ENCODE assay signal across 1 cellular context in the genomic region with DNA sequence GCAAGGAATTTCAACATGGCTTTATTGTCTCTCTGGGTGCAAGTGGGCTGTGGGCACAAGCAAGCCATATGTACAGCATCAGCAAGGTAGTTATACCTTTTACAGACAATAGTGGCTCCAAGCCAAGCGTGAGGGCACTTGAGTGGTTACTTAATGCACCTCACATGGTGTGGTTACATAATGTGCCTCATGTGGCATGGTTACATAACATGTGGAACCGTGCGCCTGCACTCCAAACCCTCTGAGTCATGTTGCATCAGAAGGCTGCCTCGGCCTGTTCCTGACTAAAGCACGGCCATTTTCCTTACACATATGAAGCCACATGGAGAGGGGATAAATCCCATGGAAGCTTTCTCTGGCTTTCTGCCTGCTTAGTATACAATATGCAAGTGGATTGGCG.
TF ChIP-seq lines count a peak whose summit lies in the region.

No MANE protein-coding gene starts in this region.

TF ChIP-seq in HepG2, 621 proteins besides CTCF, POLR2A, EP300 and RAD21 (continued from another document and continues in another):
- TF ChIP-seq, protein P1, sequence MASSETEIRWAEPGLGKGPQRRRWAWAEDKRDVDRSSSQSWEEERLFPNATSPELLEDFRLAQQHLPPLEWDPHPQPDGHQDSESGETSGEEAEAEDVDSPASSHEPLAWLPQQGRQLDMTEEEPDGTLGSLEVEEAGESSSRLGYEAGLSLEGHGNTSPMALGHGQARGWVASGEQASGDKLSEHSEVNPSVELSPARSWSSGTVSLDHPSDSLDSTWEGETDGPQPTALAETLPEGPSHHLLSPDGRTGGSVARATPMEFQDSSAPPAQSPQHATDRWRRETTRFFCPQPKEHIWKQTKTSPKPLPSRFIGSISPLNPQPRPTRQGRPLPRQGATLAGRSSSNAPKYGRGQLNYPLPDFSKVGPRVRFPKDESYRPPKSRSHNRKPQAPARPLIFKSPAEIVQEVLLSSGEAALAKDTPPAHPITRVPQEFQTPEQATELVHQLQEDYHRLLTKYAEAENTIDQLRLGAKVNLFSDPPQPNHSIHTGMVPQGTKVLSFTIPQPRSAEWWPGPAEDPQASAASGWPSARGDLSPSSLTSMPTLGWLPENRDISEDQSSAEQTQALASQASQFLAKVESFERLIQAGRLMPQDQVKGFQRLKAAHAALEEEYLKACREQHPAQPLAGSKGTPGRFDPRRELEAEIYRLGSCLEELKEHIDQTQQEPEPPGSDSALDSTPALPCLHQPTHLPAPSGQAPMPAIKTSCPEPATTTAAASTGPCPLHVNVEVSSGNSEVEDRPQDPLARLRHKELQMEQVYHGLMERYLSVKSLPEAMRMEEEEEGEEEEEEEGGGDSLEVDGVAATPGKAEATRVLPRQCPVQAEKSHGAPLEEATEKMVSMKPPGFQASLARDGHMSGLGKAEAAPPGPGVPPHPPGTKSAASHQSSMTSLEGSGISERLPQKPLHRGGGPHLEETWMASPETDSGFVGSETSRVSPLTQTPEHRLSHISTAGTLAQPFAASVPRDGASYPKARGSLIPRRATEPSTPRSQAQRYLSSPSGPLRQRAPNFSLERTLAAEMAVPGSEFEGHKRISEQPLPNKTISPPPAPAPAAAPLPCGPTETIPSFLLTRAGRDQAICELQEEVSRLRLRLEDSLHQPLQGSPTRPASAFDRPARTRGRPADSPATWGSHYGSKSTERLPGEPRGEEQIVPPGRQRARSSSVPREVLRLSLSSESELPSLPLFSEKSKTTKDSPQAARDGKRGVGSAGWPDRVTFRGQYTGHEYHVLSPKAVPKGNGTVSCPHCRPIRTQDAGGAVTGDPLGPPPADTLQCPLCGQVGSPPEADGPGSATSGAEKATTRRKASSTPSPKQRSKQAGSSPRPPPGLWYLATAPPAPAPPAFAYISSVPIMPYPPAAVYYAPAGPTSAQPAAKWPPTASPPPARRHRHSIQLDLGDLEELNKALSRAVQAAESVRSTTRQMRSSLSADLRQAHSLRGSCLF (CRISPR knock-in tag; IDR thresholded peaks at IDR 0.05; ENCODE audit: borderline replicate concordance) = no peak
- TF ChIP-seq ZBTB7A (CRISPR knock-in tag; IDR thresholded peaks at IDR 0.05) (peak; percentile 47; the same call in 1 of the 2 replicates), TSC22D2 (CRISPR knock-in tag; IDR thresholded peaks at IDR 0.05; ENCODE audit: borderline replicate concordance) (no peak), ZMYM3 (CRISPR knock-in tag; IDR thresholded peaks at IDR 0.05) (no peak), ARNT2 (CRISPR knock-in tag; IDR thresholded peaks at IDR 0.05; ENCODE audit: low read depth) (no peak), ZMYM4 (CRISPR knock-in tag; IDR thresholded peaks at IDR 0.05) (peak; percentile 43), MXI1 (IDR thresholded peaks at IDR 0.05; ENCODE audit: borderline replicate concordance, low read depth, low read length) (no peak), EZH2 (conservative IDR thresholded peaks at IDR 0.05; ENCODE audit: low read depth, low read length) (no peak), ZNF883 (CRISPR knock-in tag; IDR thresholded peaks at IDR 0.05; ENCODE audit: not compliant biosample characterization) (no peak), TRIM24 (CRISPR knock-in tag; IDR thresholded peaks at IDR 0.05) (0 out of 2 replicates have a peak, but pooled peaks have one; percentile 58)
- TF ChIP-seq, protein P2, sequence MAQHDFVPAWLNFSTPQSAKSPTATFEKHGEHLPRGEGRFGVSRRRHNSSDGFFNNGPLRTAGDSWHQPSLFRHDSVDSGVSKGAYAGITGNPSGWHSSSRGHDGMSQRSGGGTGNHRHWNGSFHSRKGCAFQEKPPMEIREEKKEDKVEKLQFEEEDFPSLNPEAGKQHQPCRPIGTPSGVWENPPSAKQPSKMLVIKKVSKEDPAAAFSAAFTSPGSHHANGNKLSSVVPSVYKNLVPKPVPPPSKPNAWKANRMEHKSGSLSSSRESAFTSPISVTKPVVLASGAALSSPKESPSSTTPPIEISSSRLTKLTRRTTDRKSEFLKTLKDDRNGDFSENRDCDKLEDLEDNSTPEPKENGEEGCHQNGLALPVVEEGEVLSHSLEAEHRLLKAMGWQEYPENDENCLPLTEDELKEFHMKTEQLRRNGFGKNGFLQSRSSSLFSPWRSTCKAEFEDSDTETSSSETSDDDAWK (CRISPR knock-in tag; IDR thresholded peaks at IDR 0.05) = no peak
- TF ChIP-seq, protein P3, sequence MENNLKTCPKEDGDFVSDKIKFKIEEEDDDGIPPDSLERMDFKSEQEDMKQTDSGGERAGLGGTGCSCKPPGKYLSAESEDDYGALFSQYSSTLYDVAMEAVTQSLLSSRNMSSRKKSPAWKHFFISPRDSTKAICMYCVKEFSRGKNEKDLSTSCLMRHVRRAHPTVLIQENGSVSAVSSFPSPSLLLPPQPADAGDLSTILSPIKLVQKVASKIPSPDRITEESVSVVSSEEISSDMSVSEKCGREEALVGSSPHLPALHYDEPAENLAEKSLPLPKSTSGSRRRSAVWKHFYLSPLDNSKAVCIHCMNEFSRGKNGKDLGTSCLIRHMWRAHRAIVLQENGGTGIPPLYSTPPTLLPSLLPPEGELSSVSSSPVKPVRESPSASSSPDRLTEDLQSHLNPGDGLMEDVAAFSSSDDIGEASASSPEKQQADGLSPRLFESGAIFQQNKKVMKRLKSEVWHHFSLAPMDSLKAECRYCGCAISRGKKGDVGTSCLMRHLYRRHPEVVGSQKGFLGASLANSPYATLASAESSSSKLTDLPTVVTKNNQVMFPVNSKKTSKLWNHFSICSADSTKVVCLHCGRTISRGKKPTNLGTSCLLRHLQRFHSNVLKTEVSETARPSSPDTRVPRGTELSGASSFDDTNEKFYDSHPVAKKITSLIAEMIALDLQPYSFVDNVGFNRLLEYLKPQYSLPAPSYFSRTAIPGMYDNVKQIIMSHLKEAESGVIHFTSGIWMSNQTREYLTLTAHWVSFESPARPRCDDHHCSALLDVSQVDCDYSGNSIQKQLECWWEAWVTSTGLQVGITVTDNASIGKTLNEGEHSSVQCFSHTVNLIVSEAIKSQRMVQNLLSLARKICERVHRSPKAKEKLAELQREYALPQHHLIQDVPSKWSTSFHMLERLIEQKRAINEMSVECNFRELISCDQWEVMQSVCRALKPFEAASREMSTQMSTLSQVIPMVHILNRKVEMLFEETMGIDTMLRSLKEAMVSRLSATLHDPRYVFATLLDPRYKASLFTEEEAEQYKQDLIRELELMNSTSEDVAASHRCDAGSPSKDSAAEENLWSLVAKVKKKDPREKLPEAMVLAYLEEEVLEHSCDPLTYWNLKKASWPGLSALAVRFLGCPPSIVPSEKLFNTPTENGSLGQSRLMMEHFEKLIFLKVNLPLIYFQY (CRISPR knock-in tag; IDR thresholded peaks at IDR 0.05; ENCODE audit: borderline replicate concordance) = no peak
- TF ChIP-seq, protein P4, sequence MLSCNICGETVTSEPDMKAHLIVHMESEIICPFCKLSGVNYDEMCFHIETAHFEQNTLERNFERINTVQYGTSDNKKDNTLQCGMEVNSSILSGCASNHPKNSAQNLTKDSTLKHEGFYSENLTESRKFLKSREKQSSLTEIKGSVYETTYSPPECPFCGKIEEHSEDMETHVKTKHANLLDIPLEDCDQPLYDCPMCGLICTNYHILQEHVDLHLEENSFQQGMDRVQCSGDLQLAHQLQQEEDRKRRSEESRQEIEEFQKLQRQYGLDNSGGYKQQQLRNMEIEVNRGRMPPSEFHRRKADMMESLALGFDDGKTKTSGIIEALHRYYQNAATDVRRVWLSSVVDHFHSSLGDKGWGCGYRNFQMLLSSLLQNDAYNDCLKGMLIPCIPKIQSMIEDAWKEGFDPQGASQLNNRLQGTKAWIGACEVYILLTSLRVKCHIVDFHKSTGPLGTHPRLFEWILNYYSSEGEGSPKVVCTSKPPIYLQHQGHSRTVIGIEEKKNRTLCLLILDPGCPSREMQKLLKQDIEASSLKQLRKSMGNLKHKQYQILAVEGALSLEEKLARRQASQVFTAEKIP (CRISPR knock-in tag; IDR thresholded peaks at IDR 0.05; ENCODE audit: borderline replicate concordance) = no peak
- TF ChIP-seq, protein P5, sequence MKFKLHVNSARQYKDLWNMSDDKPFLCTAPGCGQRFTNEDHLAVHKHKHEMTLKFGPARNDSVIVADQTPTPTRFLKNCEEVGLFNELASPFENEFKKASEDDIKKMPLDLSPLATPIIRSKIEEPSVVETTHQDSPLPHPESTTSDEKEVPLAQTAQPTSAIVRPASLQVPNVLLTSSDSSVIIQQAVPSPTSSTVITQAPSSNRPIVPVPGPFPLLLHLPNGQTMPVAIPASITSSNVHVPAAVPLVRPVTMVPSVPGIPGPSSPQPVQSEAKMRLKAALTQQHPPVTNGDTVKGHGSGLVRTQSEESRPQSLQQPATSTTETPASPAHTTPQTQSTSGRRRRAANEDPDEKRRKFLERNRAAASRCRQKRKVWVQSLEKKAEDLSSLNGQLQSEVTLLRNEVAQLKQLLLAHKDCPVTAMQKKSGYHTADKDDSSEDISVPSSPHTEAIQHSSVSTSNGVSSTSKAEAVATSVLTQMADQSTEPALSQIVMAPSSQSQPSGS (CRISPR knock-in tag; IDR thresholded peaks at IDR 0.05) = no peak
- TF ChIP-seq, protein P6, sequence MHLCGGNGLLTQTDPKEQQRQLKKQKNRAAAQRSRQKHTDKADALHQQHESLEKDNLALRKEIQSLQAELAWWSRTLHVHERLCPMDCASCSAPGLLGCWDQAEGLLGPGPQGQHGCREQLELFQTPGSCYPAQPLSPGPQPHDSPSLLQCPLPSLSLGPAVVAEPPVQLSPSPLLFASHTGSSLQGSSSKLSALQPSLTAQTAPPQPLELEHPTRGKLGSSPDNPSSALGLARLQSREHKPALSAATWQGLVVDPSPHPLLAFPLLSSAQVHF (CRISPR knock-in tag; IDR thresholded peaks at IDR 0.05) = no peak
- TF ChIP-seq, protein P7, sequence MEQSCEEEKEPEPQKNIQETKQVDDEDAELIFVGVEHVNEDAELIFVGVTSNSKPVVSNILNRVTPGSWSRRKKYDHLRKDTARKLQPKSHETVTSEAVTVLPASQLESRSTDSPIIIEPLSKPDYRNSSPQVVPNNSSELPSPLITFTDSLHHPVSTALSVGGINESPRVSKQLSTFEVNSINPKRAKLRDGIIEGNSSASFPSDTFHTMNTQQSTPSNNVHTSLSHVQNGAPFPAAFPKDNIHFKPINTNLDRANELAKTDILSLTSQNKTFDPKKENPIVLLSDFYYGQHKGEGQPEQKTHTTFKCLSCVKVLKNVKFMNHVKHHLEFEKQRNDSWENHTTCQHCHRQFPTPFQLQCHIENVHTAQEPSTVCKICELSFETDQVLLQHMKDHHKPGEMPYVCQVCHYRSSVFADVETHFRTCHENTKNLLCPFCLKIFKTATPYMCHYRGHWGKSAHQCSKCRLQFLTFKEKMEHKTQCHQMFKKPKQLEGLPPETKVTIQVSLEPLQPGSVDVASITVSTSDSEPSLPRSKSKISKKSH (CRISPR knock-in tag; IDR thresholded peaks at IDR 0.05; ENCODE audit: borderline replicate concordance) = no peak
- TF ChIP-seq, protein P8, sequence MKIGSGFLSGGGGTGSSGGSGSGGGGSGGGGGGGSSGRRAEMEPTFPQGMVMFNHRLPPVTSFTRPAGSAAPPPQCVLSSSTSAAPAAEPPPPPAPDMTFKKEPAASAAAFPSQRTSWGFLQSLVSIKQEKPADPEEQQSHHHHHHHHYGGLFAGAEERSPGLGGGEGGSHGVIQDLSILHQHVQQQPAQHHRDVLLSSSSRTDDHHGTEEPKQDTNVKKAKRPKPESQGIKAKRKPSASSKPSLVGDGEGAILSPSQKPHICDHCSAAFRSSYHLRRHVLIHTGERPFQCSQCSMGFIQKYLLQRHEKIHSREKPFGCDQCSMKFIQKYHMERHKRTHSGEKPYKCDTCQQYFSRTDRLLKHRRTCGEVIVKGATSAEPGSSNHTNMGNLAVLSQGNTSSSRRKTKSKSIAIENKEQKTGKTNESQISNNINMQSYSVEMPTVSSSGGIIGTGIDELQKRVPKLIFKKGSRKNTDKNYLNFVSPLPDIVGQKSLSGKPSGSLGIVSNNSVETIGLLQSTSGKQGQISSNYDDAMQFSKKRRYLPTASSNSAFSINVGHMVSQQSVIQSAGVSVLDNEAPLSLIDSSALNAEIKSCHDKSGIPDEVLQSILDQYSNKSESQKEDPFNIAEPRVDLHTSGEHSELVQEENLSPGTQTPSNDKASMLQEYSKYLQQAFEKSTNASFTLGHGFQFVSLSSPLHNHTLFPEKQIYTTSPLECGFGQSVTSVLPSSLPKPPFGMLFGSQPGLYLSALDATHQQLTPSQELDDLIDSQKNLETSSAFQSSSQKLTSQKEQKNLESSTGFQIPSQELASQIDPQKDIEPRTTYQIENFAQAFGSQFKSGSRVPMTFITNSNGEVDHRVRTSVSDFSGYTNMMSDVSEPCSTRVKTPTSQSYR (CRISPR knock-in tag; IDR thresholded peaks at IDR 0.05; ENCODE audit: borderline replicate concordance) = no peak
- TF ChIP-seq, protein P9, sequence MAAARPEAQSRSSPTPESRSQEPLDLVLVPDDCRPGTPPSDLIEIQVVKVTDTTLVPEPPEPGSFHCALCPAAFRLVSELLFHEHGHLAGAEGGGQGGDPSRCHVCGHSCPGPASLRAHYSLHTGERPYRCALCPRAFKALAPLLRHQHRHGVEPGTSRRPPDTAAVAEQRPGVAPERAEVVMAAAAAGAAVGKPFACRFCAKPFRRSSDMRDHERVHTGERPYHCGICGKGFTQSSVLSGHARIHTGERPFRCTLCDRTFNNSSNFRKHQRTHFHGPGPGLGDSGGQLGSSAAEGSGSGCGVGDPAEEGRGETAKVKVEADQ (CRISPR knock-in tag; IDR thresholded peaks at IDR 0.05; ENCODE audit: borderline replicate concordance) = no peak
- TF ChIP-seq, protein P10, sequence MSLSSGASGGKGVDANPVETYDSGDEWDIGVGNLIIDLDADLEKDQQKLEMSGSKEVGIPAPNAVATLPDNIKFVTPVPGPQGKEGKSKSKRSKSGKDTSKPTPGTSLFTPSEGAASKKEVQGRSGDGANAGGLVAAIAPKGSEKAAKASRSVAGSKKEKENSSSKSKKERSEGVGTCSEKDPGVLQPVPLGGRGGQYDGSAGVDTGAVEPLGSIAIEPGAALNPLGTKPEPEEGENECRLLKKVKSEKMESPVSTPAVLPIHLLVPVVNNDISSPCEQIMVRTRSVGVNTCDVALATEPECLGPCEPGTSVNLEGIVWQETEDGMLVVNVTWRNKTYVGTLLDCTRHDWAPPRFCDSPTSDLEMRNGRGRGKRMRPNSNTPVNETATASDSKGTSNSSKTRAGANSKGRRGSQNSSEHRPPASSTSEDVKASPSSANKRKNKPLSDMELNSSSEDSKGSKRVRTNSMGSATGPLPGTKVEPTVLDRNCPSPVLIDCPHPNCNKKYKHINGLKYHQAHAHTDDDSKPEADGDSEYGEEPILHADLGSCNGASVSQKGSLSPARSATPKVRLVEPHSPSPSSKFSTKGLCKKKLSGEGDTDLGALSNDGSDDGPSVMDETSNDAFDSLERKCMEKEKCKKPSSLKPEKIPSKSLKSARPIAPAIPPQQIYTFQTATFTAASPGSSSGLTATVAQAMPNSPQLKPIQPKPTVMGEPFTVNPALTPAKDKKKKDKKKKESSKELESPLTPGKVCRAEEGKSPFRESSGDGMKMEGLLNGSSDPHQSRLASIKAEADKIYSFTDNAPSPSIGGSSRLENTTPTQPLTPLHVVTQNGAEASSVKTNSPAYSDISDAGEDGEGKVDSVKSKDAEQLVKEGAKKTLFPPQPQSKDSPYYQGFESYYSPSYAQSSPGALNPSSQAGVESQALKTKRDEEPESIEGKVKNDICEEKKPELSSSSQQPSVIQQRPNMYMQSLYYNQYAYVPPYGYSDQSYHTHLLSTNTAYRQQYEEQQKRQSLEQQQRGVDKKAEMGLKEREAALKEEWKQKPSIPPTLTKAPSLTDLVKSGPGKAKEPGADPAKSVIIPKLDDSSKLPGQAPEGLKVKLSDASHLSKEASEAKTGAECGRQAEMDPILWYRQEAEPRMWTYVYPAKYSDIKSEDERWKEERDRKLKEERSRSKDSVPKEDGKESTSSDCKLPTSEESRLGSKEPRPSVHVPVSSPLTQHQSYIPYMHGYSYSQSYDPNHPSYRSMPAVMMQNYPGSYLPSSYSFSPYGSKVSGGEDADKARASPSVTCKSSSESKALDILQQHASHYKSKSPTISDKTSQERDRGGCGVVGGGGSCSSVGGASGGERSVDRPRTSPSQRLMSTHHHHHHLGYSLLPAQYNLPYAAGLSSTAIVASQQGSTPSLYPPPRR (CRISPR knock-in tag; IDR thresholded peaks at IDR 0.05; ENCODE audit: borderline replicate concordance) = no peak
- TF ChIP-seq, protein P11, sequence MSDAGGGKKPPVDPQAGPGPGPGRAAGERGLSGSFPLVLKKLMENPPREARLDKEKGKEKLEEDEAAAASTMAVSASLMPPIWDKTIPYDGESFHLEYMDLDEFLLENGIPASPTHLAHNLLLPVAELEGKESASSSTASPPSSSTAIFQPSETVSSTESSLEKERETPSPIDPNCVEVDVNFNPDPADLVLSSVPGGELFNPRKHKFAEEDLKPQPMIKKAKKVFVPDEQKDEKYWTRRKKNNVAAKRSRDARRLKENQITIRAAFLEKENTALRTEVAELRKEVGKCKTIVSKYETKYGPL (CRISPR knock-in tag; IDR thresholded peaks at IDR 0.05) = peak; percentile 97
